In the genomic region with DNA sequence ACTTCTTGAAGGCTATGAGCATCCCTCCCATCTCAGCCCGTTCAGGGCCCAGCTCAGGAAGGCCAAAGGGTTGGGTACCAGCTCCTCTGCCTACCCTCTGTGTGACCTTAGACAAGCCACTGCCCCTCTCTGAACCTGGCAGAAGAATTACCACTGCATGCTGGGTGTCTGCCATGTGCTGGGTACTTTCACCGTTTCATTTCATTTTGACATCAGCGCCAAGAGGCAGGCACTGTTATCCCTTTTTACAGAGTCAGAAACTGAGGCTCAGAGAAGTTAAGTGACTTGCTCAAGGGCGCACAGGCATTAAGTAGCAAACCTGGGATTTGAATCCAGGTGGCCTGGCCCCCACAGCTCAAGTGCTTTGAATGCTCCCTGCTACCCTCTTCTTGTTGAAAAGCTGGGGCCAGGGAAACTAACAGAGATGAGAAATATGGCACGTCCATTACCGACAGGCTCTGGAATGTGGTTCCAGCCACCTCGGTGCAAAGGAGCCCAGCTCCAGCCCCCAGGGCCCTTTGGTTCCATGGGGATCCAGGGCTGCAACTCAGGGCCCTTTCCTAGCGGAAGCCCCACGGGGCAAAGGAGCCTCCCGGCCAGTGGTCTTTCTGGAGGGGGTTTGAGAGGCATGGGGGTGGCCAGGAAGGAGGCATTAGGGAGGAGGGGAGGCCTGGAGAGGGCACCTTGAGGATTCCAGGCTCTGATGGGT, we compare ENCODE assay signal across 1 cellular context.
TF ChIP-seq lines count a peak whose summit lies in the region.

No MANE protein-coding gene starts in this region.

TF ChIP-seq in HepG2, 621 proteins besides CTCF, POLR2A, EP300 and RAD21:
- peak; percentile 93 for TF ChIP-seq ZNF768 (CRISPR knock-in tag; IDR thresholded peaks at IDR 0.05)
- TF ChIP-seq, protein P1, sequence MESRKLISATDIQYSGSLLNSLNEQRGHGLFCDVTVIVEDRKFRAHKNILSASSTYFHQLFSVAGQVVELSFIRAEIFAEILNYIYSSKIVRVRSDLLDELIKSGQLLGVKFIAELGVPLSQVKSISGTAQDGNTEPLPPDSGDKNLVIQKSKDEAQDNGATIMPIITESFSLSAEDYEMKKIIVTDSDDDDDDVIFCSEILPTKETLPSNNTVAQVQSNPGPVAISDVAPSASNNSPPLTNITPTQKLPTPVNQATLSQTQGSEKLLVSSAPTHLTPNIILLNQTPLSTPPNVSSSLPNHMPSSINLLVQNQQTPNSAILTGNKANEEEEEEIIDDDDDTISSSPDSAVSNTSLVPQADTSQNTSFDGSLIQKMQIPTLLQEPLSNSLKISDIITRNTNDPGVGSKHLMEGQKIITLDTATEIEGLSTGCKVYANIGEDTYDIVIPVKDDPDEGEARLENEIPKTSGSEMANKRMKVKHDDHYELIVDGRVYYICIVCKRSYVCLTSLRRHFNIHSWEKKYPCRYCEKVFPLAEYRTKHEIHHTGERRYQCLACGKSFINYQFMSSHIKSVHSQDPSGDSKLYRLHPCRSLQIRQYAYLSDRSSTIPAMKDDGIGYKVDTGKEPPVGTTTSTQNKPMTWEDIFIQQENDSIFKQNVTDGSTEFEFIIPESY (CRISPR knock-in tag; IDR thresholded peaks at IDR 0.05): no peak
- TF ChIP-seq RFX1 (IDR thresholded peaks at IDR 0.05): no peak
- TF ChIP-seq, protein P2, sequence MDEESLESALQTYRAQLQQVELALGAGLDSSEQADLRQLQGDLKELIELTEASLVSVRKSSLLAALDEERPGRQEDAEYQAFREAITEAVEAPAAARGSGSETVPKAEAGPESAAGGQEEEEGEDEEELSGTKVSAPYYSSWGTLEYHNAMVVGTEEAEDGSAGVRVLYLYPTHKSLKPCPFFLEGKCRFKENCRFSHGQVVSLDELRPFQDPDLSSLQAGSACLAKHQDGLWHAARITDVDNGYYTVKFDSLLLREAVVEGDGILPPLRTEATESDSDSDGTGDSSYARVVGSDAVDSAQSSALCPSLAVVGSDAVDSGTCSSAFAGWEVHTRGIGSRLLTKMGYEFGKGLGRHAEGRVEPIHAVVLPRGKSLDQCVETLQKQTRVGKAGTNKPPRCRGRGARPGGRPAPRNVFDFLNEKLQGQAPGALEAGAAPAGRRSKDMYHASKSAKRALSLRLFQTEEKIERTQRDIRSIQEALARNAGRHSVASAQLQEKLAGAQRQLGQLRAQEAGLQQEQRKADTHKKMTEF (CRISPR knock-in tag; IDR thresholded peaks at IDR 0.05): no peak
- peak; percentile 58 for TF ChIP-seq ZNF629 (CRISPR knock-in tag; conservative IDR thresholded peaks at IDR 0.05)
- TF ChIP-seq, protein P3, sequence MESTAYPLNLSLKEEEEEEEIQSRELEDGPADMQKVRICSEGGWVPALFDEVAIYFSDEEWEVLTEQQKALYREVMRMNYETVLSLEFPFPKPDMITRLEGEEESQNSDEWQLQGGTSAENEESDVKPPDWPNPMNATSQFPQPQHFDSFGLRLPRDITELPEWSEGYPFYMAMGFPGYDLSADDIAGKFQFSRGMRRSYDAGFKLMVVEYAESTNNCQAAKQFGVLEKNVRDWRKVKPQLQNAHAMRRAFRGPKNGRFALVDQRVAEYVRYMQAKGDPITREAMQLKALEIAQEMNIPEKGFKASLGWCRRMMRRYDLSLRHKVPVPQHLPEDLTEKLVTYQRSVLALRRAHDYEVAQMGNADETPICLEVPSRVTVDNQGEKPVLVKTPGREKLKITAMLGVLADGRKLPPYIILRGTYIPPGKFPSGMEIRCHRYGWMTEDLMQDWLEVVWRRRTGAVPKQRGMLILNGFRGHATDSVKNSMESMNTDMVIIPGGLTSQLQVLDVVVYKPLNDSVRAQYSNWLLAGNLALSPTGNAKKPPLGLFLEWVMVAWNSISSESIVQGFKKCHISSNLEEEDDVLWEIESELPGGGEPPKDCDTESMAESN (CRISPR knock-in tag; conservative IDR thresholded peaks at IDR 0.05): no peak
- peak; percentile 41; the same call in 1 of the 2 replicates for TF ChIP-seq ZNF772 (CRISPR knock-in tag; IDR thresholded peaks at IDR 0.05)
- peak; percentile 69; the same call in 1 of the 2 replicates for TF ChIP-seq ZMYM3 (CRISPR knock-in tag; IDR thresholded peaks at IDR 0.05)
- TF ChIP-seq GZF1 (CRISPR knock-in tag; IDR thresholded peaks at IDR 0.05): no peak
- no peak for TF ChIP-seq ESRRA (CRISPR knock-in tag; IDR thresholded peaks at IDR 0.05; ENCODE audit: low read depth)
